ENCODE assay signal across 1 cellular context in the genomic region with DNA sequence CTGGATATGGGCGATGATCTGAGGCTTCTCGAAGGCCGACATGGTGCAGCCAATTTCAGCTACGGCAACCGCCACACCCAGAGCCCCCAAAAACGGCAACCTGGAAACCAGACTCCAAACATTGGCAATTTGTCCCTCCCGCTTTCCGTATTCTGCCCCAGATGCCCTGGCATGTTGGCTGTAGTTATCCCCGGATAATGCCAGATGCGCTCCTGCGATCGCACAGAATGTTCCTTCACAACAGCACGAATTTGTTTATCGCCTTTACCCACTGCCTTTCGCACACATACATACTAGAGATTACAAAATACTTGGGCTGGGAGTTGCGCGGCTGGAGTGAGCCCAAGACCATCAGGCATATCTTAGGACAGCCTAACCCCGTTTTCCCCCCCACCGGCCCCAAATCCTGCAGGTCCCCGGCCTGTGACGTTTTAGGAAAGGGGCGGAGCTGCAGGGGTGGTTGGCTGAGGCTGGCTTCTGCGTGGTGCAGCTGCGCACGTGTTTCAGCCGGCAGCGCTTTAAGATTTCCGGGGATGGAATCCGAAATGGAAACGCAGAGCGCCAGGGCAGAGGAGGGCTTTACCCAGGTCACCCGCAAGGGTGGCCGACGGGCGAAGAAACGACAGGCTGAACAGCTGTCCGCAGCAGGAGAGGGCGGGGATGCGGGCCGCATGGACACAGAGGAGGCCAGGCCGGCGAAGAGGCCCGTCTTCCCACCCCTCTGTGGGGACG.
A peak's percentile ranks its signal among the peaks of the same experiment; 100 is the strongest.
TF ChIP-seq lines count a peak whose summit lies in the region.

Gene PNO1, plus strand, starts transcription at position 487 of the 732 bp plus-strand sequence. Its CDS starts 47 bp downstream, at position 534.

TF ChIP-seq in GM12878, 131 proteins besides CTCF, POLR2A, EP300 and RAD21 (continued from another document and continues in another):
- peak; percentile 18; the same call in 1 of the 2 replicates for TF ChIP-seq ZNF687 (IDR thresholded peaks at IDR 0.05)
- no peak for TF ChIP-seq ZNF274 (IDR thresholded peaks at IDR 0.05; ENCODE audit: insufficient read depth, insufficient read length)
- TF ChIP-seq, protein P1, sequence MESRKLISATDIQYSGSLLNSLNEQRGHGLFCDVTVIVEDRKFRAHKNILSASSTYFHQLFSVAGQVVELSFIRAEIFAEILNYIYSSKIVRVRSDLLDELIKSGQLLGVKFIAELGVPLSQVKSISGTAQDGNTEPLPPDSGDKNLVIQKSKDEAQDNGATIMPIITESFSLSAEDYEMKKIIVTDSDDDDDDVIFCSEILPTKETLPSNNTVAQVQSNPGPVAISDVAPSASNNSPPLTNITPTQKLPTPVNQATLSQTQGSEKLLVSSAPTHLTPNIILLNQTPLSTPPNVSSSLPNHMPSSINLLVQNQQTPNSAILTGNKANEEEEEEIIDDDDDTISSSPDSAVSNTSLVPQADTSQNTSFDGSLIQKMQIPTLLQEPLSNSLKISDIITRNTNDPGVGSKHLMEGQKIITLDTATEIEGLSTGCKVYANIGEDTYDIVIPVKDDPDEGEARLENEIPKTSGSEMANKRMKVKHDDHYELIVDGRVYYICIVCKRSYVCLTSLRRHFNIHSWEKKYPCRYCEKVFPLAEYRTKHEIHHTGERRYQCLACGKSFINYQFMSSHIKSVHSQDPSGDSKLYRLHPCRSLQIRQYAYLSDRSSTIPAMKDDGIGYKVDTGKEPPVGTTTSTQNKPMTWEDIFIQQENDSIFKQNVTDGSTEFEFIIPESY (IDR thresholded peaks at IDR 0.05) = peak; percentile 91; the same call in 1 of the 2 replicates
- TF ChIP-seq ZBED1 (IDR thresholded peaks at IDR 0.05; ENCODE audit: borderline replicate concordance) = no peak; the same call in 1 of the 2 replicates
- no peak for TF ChIP-seq NFXL1 (IDR thresholded peaks at IDR 0.05; ENCODE audit: borderline replicate concordance)
- peak; percentile 57 for TF ChIP-seq NRF1 (conservative IDR thresholded peaks at IDR 0.05; ENCODE audit: low read depth, low read length)
- TF ChIP-seq SIN3A (IDR thresholded peaks at IDR 0.05; ENCODE audit: low read depth, low read length) = peak; percentile 97
- no peak for TF ChIP-seq SMARCA5 (IDR thresholded peaks at IDR 0.05)
- peak; percentile 59 for TF ChIP-seq MEF2B (IDR thresholded peaks at IDR 0.05; ENCODE audit: partially characterized antibody, poor library complexity, severe bottlenecking)
- no peak for TF ChIP-seq FOS (IDR thresholded peaks at IDR 0.05; ENCODE audit: borderline replicate concordance, extremely low read depth, insufficient read length)
- peak; percentile 94 for TF ChIP-seq CBFB (IDR thresholded peaks at IDR 0.05; ENCODE audit: low read depth)
- no peak for TF ChIP-seq RBBP5 (conservative IDR thresholded peaks at IDR 0.05)
- TF ChIP-seq USF2 (IDR thresholded peaks at IDR 0.05; ENCODE audit: borderline replicate concordance, low read depth, low read length) = peak; percentile 32
- peak; percentile 65; the same call in 1 of the 2 replicates for TF ChIP-seq ZBTB40 (IDR thresholded peaks at IDR 0.05; ENCODE audit: borderline replicate concordance)
- TF ChIP-seq SMAD5 (IDR thresholded peaks at IDR 0.05; ENCODE audit: low read depth) = no peak
- peak; percentile 54 for TF ChIP-seq FOXK2 (IDR thresholded peaks at IDR 0.05)
- no peak for TF ChIP-seq REST (IDR thresholded peaks at IDR 0.05; ENCODE audit: low read depth, low read length)
- TF ChIP-seq E4F1 (IDR thresholded peaks at IDR 0.05; ENCODE audit: borderline replicate concordance, partially characterized antibody) = peak; percentile 81
- 0 out of 2 replicates have a peak, but pooled peaks have one; percentile 3 for TF ChIP-seq HDAC2 (IDR thresholded peaks at IDR 0.05)
- no peak for TF ChIP-seq EZH2 (IDR thresholded peaks at IDR 0.05; ENCODE audit: borderline replicate concordance, control insufficient read depth, low read depth, low read length)
- TF ChIP-seq ASH2L (IDR thresholded peaks at IDR 0.05; ENCODE audit: borderline replicate concordance, low read depth) = no peak
- no peak for TF ChIP-seq MTA3 (IDR thresholded peaks at IDR 0.05; ENCODE audit: borderline replicate concordance, low read length)
- TF ChIP-seq BCLAF1 (IDR thresholded peaks at IDR 0.05) = no peak
- peak; percentile 95 for TF ChIP-seq NBN (IDR thresholded peaks at IDR 0.05)
- TF ChIP-seq SIX5 (IDR thresholded peaks at IDR 0.05; ENCODE audit: low read depth, low read length, severe bottlenecking) = peak; percentile 12
- TF ChIP-seq STAT3 (IDR thresholded peaks at IDR 0.05; ENCODE audit: low read depth, low read length) = no peak
